ENCODE assay signal across 23 cellular contexts in the genomic region with DNA sequence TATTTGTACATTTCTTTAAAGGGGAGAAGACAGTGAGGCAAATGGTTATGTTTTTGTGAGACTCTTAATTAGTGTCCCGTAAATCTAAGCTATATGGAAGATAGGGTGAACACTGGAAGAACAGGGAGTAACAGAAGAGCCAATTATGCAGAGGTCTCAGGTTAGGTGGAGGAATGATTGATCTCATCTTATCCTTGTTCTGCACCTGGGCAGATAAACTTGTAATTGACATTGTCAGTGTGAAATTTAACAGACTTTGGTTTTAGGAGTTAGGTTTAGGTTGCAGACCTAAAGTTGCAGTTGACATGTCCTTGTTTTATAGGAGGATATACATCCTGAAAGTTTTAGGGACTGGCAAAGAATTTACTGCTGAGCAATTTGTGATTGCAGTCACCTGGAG. TPM values are rescaled to one million over a fixed set of nuclear protein-coding genes. Genes with fewer than 3 reads are reported as not detected.
DNase-seq lines count a peak whose midpoint lies in the region; ATAC-seq and TF ChIP-seq lines count a peak whose summit lies in the region.
"Had no signal": no experiment of that assay in that cellular context is flagged by ENCODE, and none has a peak within 500 bp of the region (broad histone marks: within the 10 kb centered on the region; RNA-seq: fewer than 3 reads in every experiment).

No MANE protein-coding gene starts in this region.

- H3K36me3 Mint-ChIP-seq in activated CD4-positive, alpha-beta T cell treated with anti-CD3 and anti-CD28 coated beads, Interleukin-2, amount 10 ng/mL, durations not matched to agents 24 days and 14 days (ENCODE audit: low read depth) = peaks cover 13% of the 10 kb centered on the region
- peaks cover 22% of the 10 kb centered on the region for H3K36me3 Mint-ChIP-seq in CD8-positive, alpha-beta T cell
- H3K36me3 Mint-ChIP-seq in activated T-helper 17 cell treated with anti-CD3 and anti-CD28 coated beads, Interleukin-2, amount 50 U/mL, for 72 hours (ENCODE audit: low read depth) = peaks cover 64% of the 10 kb centered on the region
- H3K36me3 Mint-ChIP-seq in natural killer cell = no peaks in the 10 kb centered on the region

- H3K27ac ChIP-seq in CD8-positive, alpha-beta T cell (ENCODE audit: low read depth, low read length) = no peak overlapping the region
- H3K27ac ChIP-seq: ascending aorta, spleen had no signal

- no peaks in the 10 kb centered on the region for H3K27me3 Mint-ChIP-seq in activated CD4-positive, alpha-beta T cell treated with anti-CD3 and anti-CD28 coated beads, Interleukin-2, amount 10 ng/mL, durations not matched to agents 24 days and 14 days
- H3K27me3 Mint-ChIP-seq in CD8-positive, alpha-beta T cell (ENCODE audit: low read depth) = no peaks in the 10 kb centered on the region
- no peaks in the 10 kb centered on the region for H3K27me3 Mint-ChIP-seq in activated T-helper 17 cell treated with anti-CD3 and anti-CD28 coated beads, Interleukin-2, amount 50 U/mL, for 72 hours
- no peaks in the 10 kb centered on the region for H3K27me3 Mint-ChIP-seq in natural killer cell (ENCODE audit: low read depth in 2 of 2)
- H3K27me3 Mint-ChIP-seq: central memory CD8-positive, alpha-beta T cell had no signal

- H3K9me3 Mint-ChIP-seq in activated CD4-positive, alpha-beta T cell treated with anti-CD3 and anti-CD28 coated beads, Interleukin-2, amount 10 ng/mL, durations not matched to agents 24 days and 14 days = no peaks in the 10 kb centered on the region
- no peaks in the 10 kb centered on the region for H3K9me3 Mint-ChIP-seq in CD8-positive, alpha-beta T cell
- H3K9me3 Mint-ChIP-seq in activated T-helper 17 cell treated with anti-CD3 and anti-CD28 coated beads, Interleukin-2, amount 50 U/mL, for 72 hours = no peaks in the 10 kb centered on the region
- no peaks in the 10 kb centered on the region for H3K9me3 Mint-ChIP-seq in natural killer cell
- H3K9me3 Mint-ChIP-seq: central memory CD8-positive, alpha-beta T cell had no signal

- ATAC-seq in CD8-positive, alpha-beta T cell = no peak
- no peak for ATAC-seq in activated T-helper 17 cell treated with anti-CD3 and anti-CD28 coated beads, Interleukin-2, amount 50 U/mL, for 72 hours (replicated peaks)
- ATAC-seq in natural killer cell (no peak), GM19351 (IDR thresholded peaks at IDR 0.05; ENCODE audit: unreplicated experiment) (no peak)
- ATAC-seq: GM23338, HepG2 had no signal

- H3K4me3 Mint-ChIP-seq in activated CD4-positive, alpha-beta T cell treated with anti-CD3 and anti-CD28 coated beads, Interleukin-2, amount 10 ng/mL, durations not matched to agents 24 days and 14 days = peak overlapping the region; percentile 35
- no peak overlapping the region for H3K4me3 Mint-ChIP-seq in CD8-positive, alpha-beta T cell
- peak overlapping the region; percentile 96 for H3K4me3 Mint-ChIP-seq in activated T-helper 17 cell treated with anti-CD3 and anti-CD28 coated beads, Interleukin-2, amount 50 U/mL, for 72 hours
- H3K4me3 Mint-ChIP-seq in natural killer cell = peak overlapping the region; percentile 50
- H3K4me3 Mint-ChIP-seq: central memory CD8-positive, alpha-beta T cell; GM23338 had no signal

- peaks cover 73% of the 10 kb centered on the region for H3K4me1 ChIP-seq in CD8-positive, alpha-beta T cell (ENCODE audit: insufficient read depth, low read length)

- no peaks in the 10 kb centered on the region for H3K36me3 ChIP-seq in CD8-positive, alpha-beta T cell (ENCODE audit: insufficient read depth, low read length)
- H3K36me3 ChIP-seq: ascending aorta, spleen had no signal

- DNase-seq in activated CD4-positive, alpha-beta T cell treated with anti-CD3 and anti-CD28 coated beads, Interleukin-2, amount 10 ng/mL, durations not matched to agents 24 days and 14 days = no peak
- DNase-seq in activated CD4-positive, alpha-beta T cell treated with anti-CD3 and anti-CD28 coated beads for 1 hour = no peak
- no peak for DNase-seq in CD8-positive, alpha-beta T cell
- no peak for DNase-seq in natural killer cell
- no peak for DNase-seq in NCI-H2029 treated with DMSO at 0.1 percent for 48 hours (lab: John Stamatoyannopoulos, UW)
- DNase-seq in AML-193 (lab: John Stamatoyannopoulos, UW) = no peak
- DNase-seq: C1 segment of cervical spinal cord, foreskin melanocyte, NCI-H1417, NCI-H524, occipital lobe, spleen had no signal

- CTCF ChIA-PET in CD8-positive, alpha-beta T cell (lab: Charles Lee) = interaction anchor here (1.2 to 29.3 kb wide), 4 partner anchors 11 to 44 kb away, joined by 3 to 622 read pairs (median 56); a partner anchor contains a TSS

- no peaks in the 10 kb centered on the region for H3K9me3 ChIP-seq in CD8-positive, alpha-beta T cell (ENCODE audit: low read length)
- H3K9me3 ChIP-seq: ascending aorta, spleen had no signal

- TF ChIP-seq CTCF in CD8-positive, alpha-beta T cell (IDR thresholded peaks at IDR 0.05) = no peak
- TF ChIP-seq CTCF in natural killer cell (IDR thresholded peaks at IDR 0.05) = no peak

- intact Hi-C loops in activated CD4-positive, alpha-beta T cell treated with anti-CD3 and anti-CD28 coated beads, Interleukin-2, amount 10 ng/mL, durations not matched to agents 24 days and 14 days (cut with micrococcal nuclease) = no loop called here
- intact Hi-C loops in CD8-positive, alpha-beta T cell (cut with DNase I, micrococcal nuclease) = no loop called here
- intact Hi-C loops in natural killer cell (cut with micrococcal nuclease) = no loop called here

- H3K27me3 ChIP-seq in CD8-positive, alpha-beta T cell (ENCODE audit: insufficient read depth, low read length) = no peaks in the 10 kb centered on the region
- H3K27me3 ChIP-seq: ascending aorta, spleen had no signal

- peaks cover 65% of the 10 kb centered on the region for H3K4me1 Mint-ChIP-seq in activated CD4-positive, alpha-beta T cell treated with anti-CD3 and anti-CD28 coated beads, Interleukin-2, amount 10 ng/mL, durations not matched to agents 24 days and 14 days
- H3K4me1 Mint-ChIP-seq in CD8-positive, alpha-beta T cell (ENCODE audit: low read depth) = peaks cover 72% of the 10 kb centered on the region
- H3K4me1 Mint-ChIP-seq in activated T-helper 17 cell treated with anti-CD3 and anti-CD28 coated beads, Interleukin-2, amount 50 U/mL, for 72 hours = peaks cover 37% of the 10 kb centered on the region
- H3K4me1 Mint-ChIP-seq in natural killer cell = peaks cover 49 to 61% of the 10 kb centered on the region in 2 donors

- H3K27ac Mint-ChIP-seq in activated CD4-positive, alpha-beta T cell treated with anti-CD3 and anti-CD28 coated beads, Interleukin-2, amount 10 ng/mL, durations not matched to agents 24 days and 14 days = peak overlapping the region; percentile 83
- H3K27ac Mint-ChIP-seq in CD8-positive, alpha-beta T cell = peak overlapping the region; percentile 62
- H3K27ac Mint-ChIP-seq in activated T-helper 17 cell treated with anti-CD3 and anti-CD28 coated beads, Interleukin-2, amount 50 U/mL, for 72 hours = peak overlapping the region; percentile 58
- peak overlapping the region in 1 of 2 donors; percentile 23 for H3K27ac Mint-ChIP-seq in natural killer cell
- H3K27ac Mint-ChIP-seq: GM23338 had no signal

- H3K4me3 ChIP-seq in CD8-positive, alpha-beta T cell (ENCODE audit: low read depth, low read length) = no peak overlapping the region
- H3K4me3 ChIP-seq: ascending aorta, GM23338, lung, spleen had no signal

- POLR2A ChIA-PET in CD8-positive, alpha-beta T cell (lab: Charles Lee) = interaction anchor here (0.8 to 28.6 kb wide), 4 partner anchors 9 to 187 kb away, joined by 3 to 685 read pairs (median 82); a partner anchor contains a TSS

RNA-seq across cellular contexts. Expression of a gene that starts 3.1 kb away (rescaled TPM):
- 80.3 and 87.0 TPM in 2 replicates for total RNA-seq in activated CD4-positive, alpha-beta T cell treated with anti-CD3 and anti-CD28 coated beads, Interleukin-2, amount 10 ng/mL, durations not matched to agents 24 days and 14 days
- 10 to 100 TPM; 31.1 to 31.2 TPM for total RNA-seq in CD8-positive, alpha-beta T cell
- total RNA-seq in activated T-helper 17 cell treated with anti-CD3 and anti-CD28 coated beads, Interleukin-2, amount 50 U/mL, for 72 hours = 100 to 1,000 TPM in 1 of 2 donors, 10 to 100 TPM in 1; 89.9 to 159 TPM
- 10 to 100 TPM; 49.2 to 76.6 (median 52.0) TPM for total RNA-seq in natural killer cell

RNA-seq across cellular contexts. Expression of a gene that starts 3.5 kb away (rescaled TPM):
- total RNA-seq in activated CD4-positive, alpha-beta T cell treated with anti-CD3 and anti-CD28 coated beads, Interleukin-2, amount 10 ng/mL, durations not matched to agents 24 days and 14 days = 48.3 and 49.2 TPM in 2 replicates
- total RNA-seq in CD8-positive, alpha-beta T cell = 10 to 100 TPM; 43.9 to 46.9 TPM
- total RNA-seq in activated T-helper 17 cell treated with anti-CD3 and anti-CD28 coated beads, Interleukin-2, amount 50 U/mL, for 72 hours = 100 to 1,000 TPM in 1 of 2 donors, 10 to 100 TPM in 1; 84.6 to 112 TPM
- total RNA-seq in natural killer cell = 10 to 100 TPM; 66.0 to 83.7 (median 77.8) TPM

RNA-seq across cellular contexts. Expression of a gene that starts 16.6 kb away (rescaled TPM):
- total RNA-seq in activated CD4-positive, alpha-beta T cell treated with anti-CD3 and anti-CD28 coated beads, Interleukin-2, amount 10 ng/mL, durations not matched to agents 24 days and 14 days = 0.17 and 0.42 TPM in 2 replicates
- under 1 TPM in 1 of 2 experiments, not detected in 1; 0.33 TPM for total RNA-seq in CD8-positive, alpha-beta T cell
- under 1 TPM; 0.30 to 0.93 TPM for total RNA-seq in activated T-helper 17 cell treated with anti-CD3 and anti-CD28 coated beads, Interleukin-2, amount 50 U/mL, for 72 hours
- under 1 TPM in 2 of 3 donors, not detected in 1; 0.20 to 0.21 TPM for total RNA-seq in natural killer cell
- total RNA-seq: A673, ascending aorta, epithelial cell of proximal tubule, GM23338, HepG2, M059J, temporal lobe had no signal

RNA-seq across cellular contexts. Expression of a gene that starts 36.4 kb away (rescaled TPM):
- total RNA-seq in activated CD4-positive, alpha-beta T cell treated with anti-CD3 and anti-CD28 coated beads, Interleukin-2, amount 10 ng/mL, durations not matched to agents 24 days and 14 days = 104 and 106 TPM in 2 replicates
- total RNA-seq in CD8-positive, alpha-beta T cell = 100 to 1,000 TPM; 115 to 117 TPM
- total RNA-seq in activated T-helper 17 cell treated with anti-CD3 and anti-CD28 coated beads, Interleukin-2, amount 50 U/mL, for 72 hours = 100 to 1,000 TPM in 1 of 2 donors, 10 to 100 TPM in 1; 81.1 to 106 TPM
- 100 to 1,000 TPM; 108 to 131 (median 109) TPM for total RNA-seq in natural killer cell

RNA-seq across cellular contexts. Expression of a gene that starts 44.1 kb away (rescaled TPM):
- 115 and 118 TPM in 2 replicates for total RNA-seq in activated CD4-positive, alpha-beta T cell treated with anti-CD3 and anti-CD28 coated beads, Interleukin-2, amount 10 ng/mL, durations not matched to agents 24 days and 14 days
- 1 to 10 TPM; 6.0 to 6.6 TPM for total RNA-seq in CD8-positive, alpha-beta T cell
- total RNA-seq in activated T-helper 17 cell treated with anti-CD3 and anti-CD28 coated beads, Interleukin-2, amount 50 U/mL, for 72 hours = 10 to 100 TPM; 66.1 to 72.7 TPM
- total RNA-seq in natural killer cell = 10 to 100 TPM; 17.0 to 34.5 (median 33.4) TPM
